8 cellular contexts compared by ENCODE assay signal in the genomic region with DNA sequence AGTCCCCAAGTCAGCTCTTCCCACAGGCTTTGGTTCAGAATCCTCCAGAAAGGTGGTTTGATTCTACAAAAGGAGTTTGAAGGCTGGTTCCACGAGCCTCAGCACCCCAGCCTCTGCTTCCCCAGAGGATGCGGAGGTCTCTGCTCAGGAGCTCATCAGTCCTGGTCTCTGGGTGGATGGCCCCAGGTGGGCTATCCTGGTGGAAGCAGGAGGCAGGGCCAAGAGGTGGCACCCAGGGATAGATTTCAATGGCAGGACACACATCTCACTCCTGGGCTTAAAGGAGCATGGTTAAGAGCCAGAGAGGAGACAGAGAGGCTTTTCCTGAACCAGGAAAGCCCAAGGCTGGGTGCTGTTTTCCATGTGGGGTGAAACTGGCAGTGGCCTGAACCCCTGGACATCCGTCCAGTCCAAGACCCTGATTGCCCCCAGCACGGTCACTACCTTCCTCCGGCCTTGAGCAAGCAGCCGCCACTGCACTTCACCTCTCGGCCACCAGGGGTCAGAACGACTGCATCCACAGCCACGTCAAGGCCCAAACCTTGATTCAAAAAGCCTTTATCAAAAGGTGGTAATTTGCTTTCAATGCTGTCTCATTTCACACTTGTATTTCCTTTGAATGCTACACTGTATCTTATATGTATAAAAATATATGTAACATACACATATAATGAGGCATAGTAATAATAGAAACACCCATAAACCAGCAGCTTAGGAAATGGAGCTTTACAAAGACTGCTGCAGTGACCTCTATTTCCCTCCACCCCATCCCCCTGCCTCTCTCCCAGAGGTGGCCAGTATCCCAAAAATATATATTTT.
DNase-seq lines count a peak whose midpoint lies in the region; ATAC-seq and TF ChIP-seq lines count a peak whose summit lies in the region.

No MANE protein-coding gene starts in this region.

- ATAC-seq in HG02938 (IDR thresholded peaks at IDR 0.05; ENCODE audit: unreplicated experiment) (no peak), GM18520 (IDR thresholded peaks at IDR 0.05; ENCODE audit: unreplicated experiment) (no peak)

- DNase-seq in GM10266 (ENCODE audit: extremely low spot score) (peak; percentile 63), MV-4-11 (lab: John Stamatoyannopoulos, UW) (peak; percentile 54), UCSD-AML1 (lab: John Stamatoyannopoulos, UW; ENCODE audit: unreplicated experiment) (peak; percentile 76), astrocyte of the hippocampus (ENCODE audit: low read depth, low spot score) (peak; percentile 86), hippocampal formation (lab: John Stamatoyannopoulos, UW) (peak; percentile 48 to 63), smooth muscle cell of the brain vasculature (ENCODE audit: low read depth, low spot score) (peak; percentile 47)

- TF ChIP-seq CTCF in GM10266 (IDR thresholded peaks at IDR 0.05; ENCODE audit: control insufficient read depth, insufficient read depth, low read depth, missing control alignments) = peak; percentile 91
